8 cellular contexts compared by ENCODE assay signal in genomic region chr16:68237243-68238028, GRCh38. TPM values are rescaled to one million over a fixed set of nuclear protein-coding genes. Genes with fewer than 3 reads are reported as not detected.
A peak's percentile ranks its signal among the peaks of the same experiment; 100 is the strongest.
DNase-seq lines count a peak whose midpoint lies in the region; ATAC-seq and TF ChIP-seq lines count a peak whose summit lies in the region.

No MANE protein-coding gene starts in this region.

- peak overlapping the region; percentile 66 for H3K4me2 ChIP-seq in SU-DHL-6 (ENCODE audit: low read depth, low read length, poor library complexity, severe bottlenecking)

- peak overlapping the region; percentile 90 for H3K4me3 Mint-ChIP-seq in activated naive CD8-positive, alpha-beta T cell treated with anti-CD3 and anti-CD28 coated beads, Interleukin-2, amount 50 U/mL, for 24 hours

- no peaks in the 10 kb centered on the region for H3K27me3 Mint-ChIP-seq in activated naive CD8-positive, alpha-beta T cell treated with anti-CD3 and anti-CD28 coated beads, Interleukin-2, amount 50 U/mL, for 24 hours

- H3K36me3 ChIP-seq in SU-DHL-6 (ENCODE audit: low read length) (no peaks in the 10 kb centered on the region), ovary (no peaks in the 10 kb centered on the region), thymus (ENCODE audit: control insufficient read depth, insufficient read depth) (peaks cover 1% of the 10 kb centered on the region)

- peak overlapping the region; percentile 62; the same call in 1 of the 2 replicates for H3K4me3 ChIP-seq in GM08714 (ENCODE audit: low read length)
- peak overlapping the region; percentile 53 for H3K4me3 ChIP-seq in SU-DHL-6 (ENCODE audit: insufficient read depth, low read length, poor library complexity, severe bottlenecking)
- peak overlapping the region; percentile 61 for H3K4me3 ChIP-seq in ovary
- H3K4me3 ChIP-seq in thymus (ENCODE audit: low read length): peak overlapping the region; percentile 59

- TF ChIP-seq CTCF in SU-DHL-6 (IDR thresholded peaks at IDR 0.05; ENCODE audit: insufficient read depth, low read length, poor library complexity, severe bottlenecking) (no peak), ovary (IDR thresholded peaks at IDR 0.05) (peak in 1 of 3 donors; percentile 35)

- H3K4me1 ChIP-seq in ovary (ENCODE audit: insufficient read depth) (peaks cover 12% of the 10 kb centered on the region), thymus (ENCODE audit: control insufficient read depth, insufficient read depth, low read length) (peaks cover 46% of the 10 kb centered on the region)

- peak; percentile 75 for ATAC-seq in HG02571 (IDR thresholded peaks at IDR 0.05; ENCODE audit: unreplicated experiment)
- peak; percentile 73 for ATAC-seq in activated naive CD8-positive, alpha-beta T cell treated with anti-CD3 and anti-CD28 coated beads, Interleukin-2, amount 50 U/mL, for 24 hours
- ATAC-seq in Right ventricle myocardium inferior: peak; percentile 95

- peaks cover 41% of the 10 kb centered on the region for H3K4me1 Mint-ChIP-seq in activated naive CD8-positive, alpha-beta T cell treated with anti-CD3 and anti-CD28 coated beads, Interleukin-2, amount 50 U/mL, for 24 hours

- WGBS in ovary, 3 donors: 0 to 1% (median 0%) methylated on average over 63 to 72 of the region's 72 CpGs
- WGBS in thymus: under 1% methylated on average over 72 of the region's 72 CpGs

- no peaks in the 10 kb centered on the region for H3K79me2 ChIP-seq in SU-DHL-6 (ENCODE audit: insufficient read depth, low read length)

- peak overlapping the region; percentile 87 for H3K27ac Mint-ChIP-seq in activated naive CD8-positive, alpha-beta T cell treated with anti-CD3 and anti-CD28 coated beads, Interleukin-2, amount 50 U/mL, for 24 hours

- intact Hi-C loops in Right ventricle myocardium inferior (cut with DNase I): loop anchor here (2.0 kb wide), 1 partner anchor 21 kb away; no protein-coding TSS in a partner anchor
- intact Hi-C loops in ovary (cut with DNase I): loop anchor here in 2 of 4 donors (10.0 kb wide), 2 partner anchors 143 to 153 kb away; partner anchors contain the start of gene NFATC3 (in 1 of the 2)

- H3F3A ChIP-seq in SU-DHL-6 (ENCODE audit: insufficient read depth): peaks cover 7% of the 10 kb centered on the region; the same call in 1 of the 2 replicates

- no peak overlapping the region for H3K27ac ChIP-seq in SU-DHL-6 (ENCODE audit: low read depth, low read length)
- H3K27ac ChIP-seq in ovary: peak overlapping the region in 1 of 2 donors; percentile 27
- H3K27ac ChIP-seq in thymus (ENCODE audit: low read depth): peak overlapping the region; percentile 82

- TF ChIP-seq EP300 in ovary (IDR thresholded peaks at IDR 0.05): peak; percentile 26

- no peaks in the 10 kb centered on the region for H4K20me1 ChIP-seq in SU-DHL-6 (ENCODE audit: low read depth, low read length)

- H3K27me3 ChIP-seq in SU-DHL-6 (ENCODE audit: low read length) (no peaks in the 10 kb centered on the region), ovary (no peaks in the 10 kb centered on the region), thymus (ENCODE audit: control insufficient read depth, insufficient read depth) (no peaks in the 10 kb centered on the region)

- H3K9me2 ChIP-seq in SU-DHL-6 (replicated peaks; ENCODE audit: insufficient read depth, low read length): no peaks in the 10 kb centered on the region

- TF ChIP-seq POLR2A in ovary (IDR thresholded peaks at IDR 0.05): peak; percentile 47

- no peaks in the 10 kb centered on the region for H3K9me3 Mint-ChIP-seq in activated naive CD8-positive, alpha-beta T cell treated with anti-CD3 and anti-CD28 coated beads, Interleukin-2, amount 50 U/mL, for 24 hours

- H3K9me3 ChIP-seq in SU-DHL-6 (ENCODE audit: insufficient read depth, low read length) (no peaks in the 10 kb centered on the region), ovary (no peaks in the 10 kb centered on the region), thymus (ENCODE audit: control insufficient read depth) (no peaks in the 10 kb centered on the region)

- H3K36me3 Mint-ChIP-seq in activated naive CD8-positive, alpha-beta T cell treated with anti-CD3 and anti-CD28 coated beads, Interleukin-2, amount 50 U/mL, for 24 hours (ENCODE audit: low read depth): no peaks in the 10 kb centered on the region

- peak; percentile 55 for DNase-seq in NCI-H1105 (lab: John Stamatoyannopoulos, UW)
- DNase-seq in activated naive CD8-positive, alpha-beta T cell treated with anti-CD3 and anti-CD28 coated beads, Interleukin-2, amount 50 U/mL, for 24 hours: peak; percentile 94
- DNase-seq in Right ventricle myocardium inferior (ENCODE audit: missing footprints): peak; percentile 98
- DNase-seq in ovary: peak; percentile 97 to 99 (median 98)

- H3K9ac ChIP-seq in SU-DHL-6 (ENCODE audit: low read length): peak overlapping the region; percentile 51

- H2AFZ ChIP-seq in SU-DHL-6 (ENCODE audit: low read depth, low read length, severe bottlenecking): peak overlapping the region; percentile 88

RNA-seq across cellular contexts. Expression of gene ESRP2, which starts 1.5 kb away (rescaled TPM):
- total RNA-seq in Right ventricle myocardium inferior (0.41 TPM), ovary (10 to 100 TPM in 1 of 7 donors, 1 to 10 TPM in 4, under 1 TPM in 2; 0.68 to 13.8 (median 2.1) TPM)
- polyA plus RNA-seq in ovary (under 1 TPM; 0.17 to 0.44 TPM), thymus (10.7 TPM)

RNA-seq across cellular contexts. Expression of gene PLA2G15, which starts 7.7 kb away (rescaled TPM):
- total RNA-seq in Right ventricle myocardium inferior: 43.8 TPM
- total RNA-seq in ovary: 10 to 100 TPM in 3 of 7 donors, 1 to 10 TPM in 4; 7.7 to 18.4 (median 9.7) TPM
- polyA plus RNA-seq in ovary: 10 to 100 TPM in 1 of 2 donors, 1 to 10 TPM in 1; 7.3 to 12.4 TPM
- polyA plus RNA-seq in thymus: 13.1 TPM

RNA-seq across cellular contexts. Expression of gene SLC7A6, which starts 26.9 kb away (rescaled TPM):
- total RNA-seq in Right ventricle myocardium inferior (33.7 TPM), ovary (10 to 100 TPM in 3 of 7 donors, 1 to 10 TPM in 4; 5.5 to 14.4 (median 9.0) TPM)
- polyA plus RNA-seq in ovary (10 to 100 TPM in 1 of 2 donors, 1 to 10 TPM in 1; 3.1 to 11.5 TPM), thymus (47.3 TPM)
